ENCODE assay signal across 9 cellular contexts in the genomic region with DNA sequence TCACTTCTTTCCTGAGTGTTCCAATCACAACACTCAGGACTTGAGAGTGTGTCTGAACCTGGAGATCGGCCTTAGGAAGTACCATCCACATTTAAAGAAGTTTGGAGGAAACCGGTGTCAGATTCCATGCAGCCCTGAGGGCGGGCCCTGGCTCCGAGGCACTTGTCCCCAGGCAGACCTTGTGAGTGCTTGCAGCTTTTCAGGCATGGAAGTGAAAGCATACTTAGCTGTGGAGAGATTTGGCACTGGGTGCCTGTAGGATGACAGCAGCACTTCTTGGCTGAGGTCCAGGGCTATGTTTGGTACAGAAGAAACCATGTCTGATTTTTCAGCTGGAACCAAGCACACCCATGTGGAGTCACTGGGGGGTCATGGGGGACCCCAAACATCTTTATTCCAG.
A peak's percentile ranks its signal among the peaks of the same experiment; 100 is the strongest.
DNase-seq lines count a peak whose midpoint lies in the region; ATAC-seq, FAIRE-seq and TF ChIP-seq lines count a peak whose summit lies in the region.
"Had no signal": no experiment of that assay in that cellular context is flagged by ENCODE, and none has a peak within 500 bp of the region (broad histone marks: within the 10 kb centered on the region; RNA-seq: fewer than 3 reads in every experiment).

No MANE protein-coding gene starts in this region.

- no peaks in the 10 kb centered on the region for H3K27me3 ChIP-seq in mammary epithelial cell (ENCODE audit: insufficient read depth, low read length)
- H3K27me3 ChIP-seq in GM12878 (replicated peaks in 1 of 2; ENCODE audit: control insufficient read depth in 2 of 2, insufficient read depth in 2 of 2, low read length in 1 of 2), result no peaks in the 10 kb centered on the region

- TF ChIP-seq EP300 in GM12878 (IDR thresholded peaks at IDR 0.05; ENCODE audit: borderline replicate concordance in 1 of 2, control insufficient read depth in 1 of 2, low read depth in 2 of 2, low read length in 2 of 2), result no peak

- H3K4me3 Mint-ChIP-seq in MCF 10A (ENCODE audit: unreplicated experiment) (no peak overlapping the region), endothelial cell (ENCODE audit: unreplicated experiment) (no peak overlapping the region)
- H3K4me3 Mint-ChIP-seq in activated CD4-positive, alpha-beta memory T cell treated with anti-CD3 and anti-CD28 coated beads, Interleukin-2, amount 10 ng/mL, durations not matched to agents 7 days and 5 days, result no peak overlapping the region
- H3K4me3 Mint-ChIP-seq: dendritic cell treated with granulocyte-macrophage colony-stimulating factor and Interleukin-4, amounts not matched to agents 40 ng/mL and 50 ng/mL, for 4 days had no signal

- SMC1A ChIA-PET in GM12878 (lab: Charles Lee; ENCODE audit: uncharacterized antibody, unreplicated experiment), result interaction anchor here (0.8 kb wide), 1 partner anchor 169 kb away, joined by 3 read pairs; no protein-coding TSS in a partner anchor

- H2AFZ ChIP-seq in mammary epithelial cell (ENCODE audit: low read depth, low read length) (no peak overlapping the region), GM12878 (ENCODE audit: control insufficient read depth, low read depth, low read length) (no peak overlapping the region)

- H3K27me3 Mint-ChIP-seq in MCF 10A (ENCODE audit: insufficient read depth, unreplicated experiment) (no peaks in the 10 kb centered on the region), endothelial cell (ENCODE audit: unreplicated experiment) (peaks cover 11% of the 10 kb centered on the region)
- H3K27me3 Mint-ChIP-seq in activated CD4-positive, alpha-beta memory T cell treated with anti-CD3 and anti-CD28 coated beads, Interleukin-2, amount 10 ng/mL, durations not matched to agents 7 days and 5 days, result peaks cover 11% of the 10 kb centered on the region

- H3K9me3 ChIP-seq in mammary epithelial cell (replicated peaks; ENCODE audit: insufficient read depth, low read length), result no peaks in the 10 kb centered on the region
- H3K9me3 ChIP-seq in GM12878 (replicated peaks; ENCODE audit: control insufficient read depth, insufficient read depth, low read length), result no peaks in the 10 kb centered on the region

- H3K4me2 ChIP-seq in mammary epithelial cell (ENCODE audit: insufficient read depth, low read depth, low read length) (no peak overlapping the region), GM12878 (ENCODE audit: control insufficient read depth, insufficient read depth) (no peak overlapping the region)

- RAD21 ChIA-PET in GM12878 (lab: Charles Lee; ENCODE audit: unreplicated experiment), result no interaction called here

- H3K4me1 Mint-ChIP-seq in MCF 10A (ENCODE audit: insufficient read depth, unreplicated experiment) (peaks cover 15% of the 10 kb centered on the region), endothelial cell (ENCODE audit: unreplicated experiment) (peaks cover 45% of the 10 kb centered on the region)
- no peaks in the 10 kb centered on the region for H3K4me1 Mint-ChIP-seq in activated CD4-positive, alpha-beta memory T cell treated with anti-CD3 and anti-CD28 coated beads, Interleukin-2, amount 10 ng/mL, durations not matched to agents 7 days and 5 days

- BruUV-seq in MCF 10A (replicated peaks; lab: Mats Ljungman, UMichigan) (no TSS peak), mammary epithelial cell (replicated peaks; lab: Mats Ljungman, UMichigan) (no TSS peak), GM12878 (replicated peaks; lab: Mats Ljungman, UMichigan) (no TSS peak)

- H3K4me1 ChIP-seq in mammary epithelial cell (ENCODE audit: insufficient read depth, low read length) (no peaks in the 10 kb centered on the region), GM12878 (ENCODE audit: control insufficient read depth, insufficient read depth, low read length) (no peaks in the 10 kb centered on the region)

- POLR2A ChIA-PET in MCF 10A (lab: Yijun Ruan, JAX) (no interaction called here), GM12878 (lab: Charles Lee) (no interaction called here)
- POLR2A ChIA-PET in activated CD4-positive, alpha-beta memory T cell treated with anti-CD3 and anti-CD28 coated beads, Interleukin-2, amount 10 ng/mL, durations not matched to agents 7 days and 5 days (lab: Charles Lee), result no interaction called here

- DNase-seq in MCF 10A (ENCODE audit: unreplicated experiment), result peak; percentile 73
- no peak for DNase-seq in mammary epithelial cell
- DNase-seq in GM12878 (ENCODE audit: low read depth, low spot score), result no peak
- peak; percentile 54 for DNase-seq in kidney tubule cell (ENCODE audit: low spot score)
- no peak for DNase-seq in NOMO-1 treated with DMSO at 0.1 percent for 48 hours (lab: John Stamatoyannopoulos, UW; ENCODE audit: unreplicated experiment)
- no peak for DNase-seq in T-helper 9 cell
- no peak for DNase-seq in activated CD4-positive, alpha-beta memory T cell treated with anti-CD3 and anti-CD28 coated beads, Interleukin-2, amount 10 ng/mL, durations not matched to agents 7 days and 5 days
- DNase-seq in endothelial cell (ENCODE audit: low spot score), result no peak

- WGBS in mammary epithelial cell (ENCODE audit: low coverage, missing lambda C conversion rate), result 25% methylated on average over 4 of the region's 4 CpGs
- 39% methylated on average over 4 of the region's 4 CpGs for WGBS in GM12878 (ENCODE audit: insufficient coverage, insufficient replicate concordance, low lambda C conversion rate, missing lambda C conversion rate)

- H3K4me3 ChIP-seq in mammary epithelial cell (replicated peaks in 1 of 3; ENCODE audit: insufficient read depth in 1 of 3, low read depth in 2 of 3, low read length in 3 of 3) (no peak overlapping the region), GM12878 (no peak overlapping the region)

- no peak overlapping the region for H3K27ac Mint-ChIP-seq in MCF 10A (ENCODE audit: low read depth, unreplicated experiment)
- no peak overlapping the region for H3K27ac Mint-ChIP-seq in activated CD4-positive, alpha-beta memory T cell treated with anti-CD3 and anti-CD28 coated beads, Interleukin-2, amount 10 ng/mL, durations not matched to agents 7 days and 5 days
- no peak overlapping the region for H3K27ac Mint-ChIP-seq in endothelial cell (ENCODE audit: unreplicated experiment)
- H3K27ac Mint-ChIP-seq: dendritic cell treated with granulocyte-macrophage colony-stimulating factor and Interleukin-4, amounts not matched to agents 40 ng/mL and 50 ng/mL, for 4 days had no signal

- CTCF ChIA-PET in MCF 10A (lab: Yijun Ruan, JAX), result interaction anchor here (1.4 kb wide), 1 partner anchor 111 kb away, joined by 3 read pairs; no protein-coding TSS in a partner anchor
- CTCF ChIA-PET in mammary epithelial cell (lab: Charles Lee; ENCODE audit: low non-redundant PET), result no interaction called here
- CTCF ChIA-PET in GM12878 (lab: Yijun Ruan, JAX), result interaction anchor here (1.1 kb wide), 1 partner anchor 9 kb away, joined by 3 read pairs; no protein-coding TSS in a partner anchor
- CTCF ChIA-PET in activated CD4-positive, alpha-beta memory T cell treated with anti-CD3 and anti-CD28 coated beads, Interleukin-2, amount 10 ng/mL, durations not matched to agents 7 days and 5 days (lab: Charles Lee), result no interaction called here

- no peaks in the 10 kb centered on the region for H4K20me1 ChIP-seq in mammary epithelial cell (ENCODE audit: insufficient read depth, low read length)
- H4K20me1 ChIP-seq in GM12878 (ENCODE audit: control insufficient read depth, insufficient read depth), result no peaks in the 10 kb centered on the region

- intact Hi-C loops in MCF 10A (cut with micrococcal nuclease) (no loop called here), mammary epithelial cell (cut with micrococcal nuclease) (no loop called here), GM12878 (cut with micrococcal nuclease; ENCODE audit: unreplicated experiment) (no loop called here)

- TF ChIP-seq RAD21 in GM12878 (IDR thresholded peaks at IDR 0.05; ENCODE audit: insufficient read depth, low read depth, low read length), result no peak

- in situ Hi-C loops in mammary epithelial cell (cut with MboI; ENCODE audit: low sequenced_read_pairs in 2 of 2), result no loop called here
- in situ Hi-C loops in GM12878 (cut with MboI), result no loop called here

- peak; percentile 23; the same call in 1 of the 3 replicates for ATAC-seq in GM12878

- H3K36me3 ChIP-seq in mammary epithelial cell (ENCODE audit: insufficient read depth, low read length) (no peaks in the 10 kb centered on the region), GM12878 (ENCODE audit: control insufficient read depth in 2 of 2, insufficient read depth in 2 of 2, low read length in 1 of 2) (no peaks in the 10 kb centered on the region)

- H3K9ac ChIP-seq in mammary epithelial cell (ENCODE audit: insufficient read depth, low read length) (no peak overlapping the region), GM12878 (ENCODE audit: control insufficient read depth, insufficient read depth, low read length) (no peak overlapping the region)

- TF ChIP-seq CTCF in MCF 10A (IDR thresholded peaks at IDR 0.05; ENCODE audit: unreplicated experiment) (no peak), mammary epithelial cell (conservative IDR thresholded peaks at IDR 0.05 in 1 of 2, IDR thresholded peaks at IDR 0.05 in 1 of 2; ENCODE audit: extremely low read depth in 1 of 2, insufficient read depth in 1 of 2, low read depth in 1 of 2, low read length in 2 of 2) (no peak), GM12878 (IDR thresholded peaks at IDR 0.05 in 2 of 3, conservative IDR thresholded peaks at IDR 0.05 in 1 of 3; ENCODE audit: control insufficient read depth in 2 of 3, extremely low read depth in 1 of 3, insufficient read depth in 1 of 3, low read depth in 3 of 3, low read length in 3 of 3) (no peak), endothelial cell (IDR thresholded peaks at IDR 0.05; ENCODE audit: unreplicated experiment) (no peak)

- H3K36me3 Mint-ChIP-seq in MCF 10A (ENCODE audit: insufficient read depth, unreplicated experiment), result peaks cover 15% of the 10 kb centered on the region
- H3K36me3 Mint-ChIP-seq in activated CD4-positive, alpha-beta memory T cell treated with anti-CD3 and anti-CD28 coated beads, Interleukin-2, amount 10 ng/mL, durations not matched to agents 7 days and 5 days (ENCODE audit: low read depth), result no peaks in the 10 kb centered on the region
- H3K36me3 Mint-ChIP-seq in endothelial cell (ENCODE audit: low read depth, unreplicated experiment), result no peaks in the 10 kb centered on the region

- H3K79me2 ChIP-seq in mammary epithelial cell (ENCODE audit: insufficient read depth, low read length), result no peaks in the 10 kb centered on the region
- H3K79me2 ChIP-seq in GM12878 (ENCODE audit: control insufficient read depth, insufficient read depth, low read length), result no peaks in the 10 kb centered on the region

- H3K27ac ChIP-seq in mammary epithelial cell (ENCODE audit: insufficient read depth, low read depth, low read length) (no peak overlapping the region), GM12878 (ENCODE audit: control insufficient read depth, insufficient read depth) (no peak overlapping the region)

- H3K9me3 Mint-ChIP-seq in MCF 10A (ENCODE audit: unreplicated experiment), result no peaks in the 10 kb centered on the region
- H3K9me3 Mint-ChIP-seq in activated CD4-positive, alpha-beta memory T cell treated with anti-CD3 and anti-CD28 coated beads, Interleukin-2, amount 10 ng/mL, durations not matched to agents 7 days and 5 days, result no peaks in the 10 kb centered on the region
- H3K9me3 Mint-ChIP-seq in endothelial cell (ENCODE audit: unreplicated experiment), result no peaks in the 10 kb centered on the region
- H3K9me3 Mint-ChIP-seq: dendritic cell treated with granulocyte-macrophage colony-stimulating factor and Interleukin-4, amounts not matched to agents 40 ng/mL and 50 ng/mL, for 4 days had no signal

- no peak for FAIRE-seq in GM12878 (lab: Jason Lieb, UNC)

- dilution Hi-C loops in mammary epithelial cell (cut with HindIII; ENCODE audit: low sequenced_read_pairs), result no loop called here

- no peak for TF ChIP-seq POLR2A in GM12878 (IDR thresholded peaks at IDR 0.05; ENCODE audit: low read depth, low read length)

Comparison
In these comparisons a context has a peak if more than half of its experiments do, and no peak if none do; other contexts are left out.
1. DNase-seq: peak in MCF 10A (single experiment) and kidney tubule cell (single experiment); none in mammary epithelial cell (single experiment), GM12878 (single experiment), NOMO-1 treated with DMSO at 0.1 percent for 48 hours (single experiment), T-helper 9 cell (single experiment), activated CD4-positive, alpha-beta memory T cell treated with anti-CD3 and anti-CD28 coated beads, Interleukin-2, amount 10 ng/mL, durations not matched to agents 7 days and 5 days (single experiment) and endothelial cell (single experiment).
2. CTCF ChIA-PET loops: an anchor here in MCF 10A (1.4 kb wide) and GM12878 (1.1 kb wide); none called in mammary epithelial cell and activated CD4-positive, alpha-beta memory T cell treated with anti-CD3 and anti-CD28 coated beads, Interleukin-2, amount 10 ng/mL, durations not matched to agents 7 days and 5 days.